ENCODE assay signal across 29 cellular contexts in the genomic region with DNA sequence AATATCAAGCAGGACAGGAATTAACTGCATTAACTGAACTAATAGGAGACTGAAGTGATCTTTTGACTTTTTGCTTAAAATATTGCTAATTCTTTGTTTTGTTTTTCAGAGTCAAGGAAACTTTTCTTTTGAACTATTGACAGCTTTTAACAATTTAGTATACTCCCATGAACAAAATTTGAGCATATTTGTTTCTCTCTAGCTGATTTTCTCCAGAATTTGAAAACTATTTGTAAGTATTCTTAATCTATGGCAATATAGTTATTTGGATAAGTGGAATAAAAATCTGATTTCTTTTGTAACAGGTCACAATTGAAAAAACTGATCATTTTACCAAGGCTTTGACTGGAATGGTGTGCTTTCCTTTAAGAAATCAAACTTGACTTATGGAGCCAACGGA.
"Had no signal": no experiment of that assay in that cellular context is flagged by ENCODE, and none has a peak within 500 bp of the region (broad histone marks: within the 10 kb centered on the region; RNA-seq: fewer than 3 reads in every experiment).

No MANE protein-coding gene starts in this region.

- H3K4me2 ChIP-seq: hepatocyte had no signal

- H3K36me3 ChIP-seq: colonic mucosa, esophagus muscularis mucosa, esophagus squamous epithelium, gastrocnemius medialis, gastroesophageal sphincter, heart left ventricle, heart right ventricle had no signal

- FAIRE-seq: colon, endometrium, endothelial cell of umbilical vein, frontal cortex had no signal

- H3K27ac ChIP-seq: colonic mucosa, coronary artery, dorsolateral prefrontal cortex, epithelial cell of prostate, esophagus muscularis mucosa, esophagus squamous epithelium, foreskin keratinocyte, gastrocnemius medialis, gastroesophageal sphincter, heart left ventricle, heart right ventricle, hepatocyte had no signal

- H3K4me1 ChIP-seq: colonic mucosa, esophagus muscularis mucosa, gastrocnemius medialis, gastroesophageal sphincter, heart left ventricle, heart right ventricle had no signal

- ATAC-seq: effector memory CD8-positive, alpha-beta T cell; esophagus mucosa; foreskin keratinocyte; gastrocnemius medialis; gastroesophageal sphincter; heart left ventricle; heart right ventricle had no signal

- H3K9me3 Mint-ChIP-seq: dendritic cell treated with granulocyte-macrophage colony-stimulating factor and Interleukin-4, amounts not matched to agents 40 ng/mL and 50 ng/mL, for 4 days; effector memory CD8-positive, alpha-beta T cell had no signal

- DNase-seq: colonic mucosa; cortex of kidney; dermis blood vessel endothelial cell; dorsolateral prefrontal cortex; effector CD4-positive, alpha-beta T cell; effector CD8-positive, alpha-beta T cell; effector memory CD4-positive, alpha-beta T cell; effector memory CD8-positive, alpha-beta T cell; endodermal cell; erythroblast; esophagus squamous epithelium; foreskin fibroblast; foreskin keratinocyte; foreskin melanocyte; gastrocnemius medialis; head of caudate nucleus; heart left ventricle; heart right ventricle had no signal

- H3K4me3 ChIP-seq: colonic mucosa, coronary artery, dorsolateral prefrontal cortex, esophagus muscularis mucosa, esophagus squamous epithelium, gastrocnemius medialis, gastroesophageal sphincter, heart left ventricle, heart right ventricle, hepatocyte had no signal

- H3K9me3 ChIP-seq: colonic mucosa, esophagus muscularis mucosa, esophagus squamous epithelium, gastrocnemius medialis, gastroesophageal sphincter, heart left ventricle, heart right ventricle had no signal

- H3K27me3 Mint-ChIP-seq: dendritic cell treated with granulocyte-macrophage colony-stimulating factor and Interleukin-4, amounts not matched to agents 40 ng/mL and 50 ng/mL, for 4 days had no signal

- H3K27ac Mint-ChIP-seq: dendritic cell treated with granulocyte-macrophage colony-stimulating factor and Interleukin-4, amounts not matched to agents 40 ng/mL and 50 ng/mL, for 4 days; effector memory CD8-positive, alpha-beta T cell; endodermal cell had no signal

- H3K4me3 Mint-ChIP-seq: dendritic cell treated with granulocyte-macrophage colony-stimulating factor and Interleukin-4, amounts not matched to agents 40 ng/mL and 50 ng/mL, for 4 days; effector memory CD8-positive, alpha-beta T cell; endodermal cell had no signal
